Comparison of ENCODE assay signal across 1 cellular context in the genomic region with DNA sequence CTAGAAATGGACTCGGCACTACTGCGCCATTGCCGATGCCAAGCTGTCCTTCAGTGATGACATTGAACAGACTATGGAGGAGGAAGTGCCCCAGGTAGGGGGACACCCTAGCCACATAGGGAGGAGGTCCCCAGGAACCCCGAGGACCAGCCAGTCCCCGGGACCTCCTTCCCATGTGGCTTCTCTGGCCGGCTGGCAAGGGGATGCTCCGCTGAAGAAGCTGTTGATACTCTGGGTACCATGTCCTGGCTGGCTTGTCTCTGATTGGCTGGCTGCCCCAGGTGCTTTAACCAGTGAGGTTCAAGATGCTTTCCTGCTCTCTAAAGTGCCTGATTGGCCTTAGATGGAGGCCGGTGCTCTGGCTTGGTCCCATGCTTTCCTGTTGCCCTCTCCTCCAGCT.
TF ChIP-seq lines count a peak whose summit lies in the region.

No MANE protein-coding gene starts in this region.

TF ChIP-seq in SK-N-SH, 30 proteins besides CTCF, POLR2A, EP300 and RAD21 (continued from another document):
- TF ChIP-seq USF1 (IDR thresholded peaks at IDR 0.05; ENCODE audit: borderline replicate concordance, low read depth): no peak
- TF ChIP-seq, protein P1, sequence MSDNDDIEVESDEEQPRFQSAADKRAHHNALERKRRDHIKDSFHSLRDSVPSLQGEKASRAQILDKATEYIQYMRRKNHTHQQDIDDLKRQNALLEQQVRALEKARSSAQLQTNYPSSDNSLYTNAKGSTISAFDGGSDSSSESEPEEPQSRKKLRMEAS (IDR thresholded peaks at IDR 0.05; ENCODE audit: low read depth): no peak
- TF ChIP-seq EZH2phosphoT487 (IDR thresholded peaks at IDR 0.05; ENCODE audit: borderline replicate concordance, low read depth): no peak
- no peak for TF ChIP-seq FOXM1 (IDR thresholded peaks at IDR 0.05; ENCODE audit: low read depth)
- TF ChIP-seq MXI1 (IDR thresholded peaks at IDR 0.05; ENCODE audit: low read depth, low read length): no peak
- TF ChIP-seq CHD2 (IDR thresholded peaks at IDR 0.05; ENCODE audit: low read length, partially characterized antibody): no peak
- no peak for TF ChIP-seq PBX3 (IDR thresholded peaks at IDR 0.05)
- no peak for TF ChIP-seq NRF1 (IDR thresholded peaks at IDR 0.05; ENCODE audit: low read depth, low read length)
- TF ChIP-seq JUND (IDR thresholded peaks at IDR 0.05): no peak
- TF ChIP-seq ELF1 (IDR thresholded peaks at IDR 0.05): no peak
- TF ChIP-seq USF2 (IDR thresholded peaks at IDR 0.05; ENCODE audit: borderline replicate concordance, low read depth, low read length): no peak
- TF ChIP-seq GABPA (IDR thresholded peaks at IDR 0.05; ENCODE audit: low read depth): no peak
TF ChIP-seq in SK-N-SH: peak in this region for 0.
